Comparison of ENCODE assay signal across 8 cellular contexts in the genomic region with DNA sequence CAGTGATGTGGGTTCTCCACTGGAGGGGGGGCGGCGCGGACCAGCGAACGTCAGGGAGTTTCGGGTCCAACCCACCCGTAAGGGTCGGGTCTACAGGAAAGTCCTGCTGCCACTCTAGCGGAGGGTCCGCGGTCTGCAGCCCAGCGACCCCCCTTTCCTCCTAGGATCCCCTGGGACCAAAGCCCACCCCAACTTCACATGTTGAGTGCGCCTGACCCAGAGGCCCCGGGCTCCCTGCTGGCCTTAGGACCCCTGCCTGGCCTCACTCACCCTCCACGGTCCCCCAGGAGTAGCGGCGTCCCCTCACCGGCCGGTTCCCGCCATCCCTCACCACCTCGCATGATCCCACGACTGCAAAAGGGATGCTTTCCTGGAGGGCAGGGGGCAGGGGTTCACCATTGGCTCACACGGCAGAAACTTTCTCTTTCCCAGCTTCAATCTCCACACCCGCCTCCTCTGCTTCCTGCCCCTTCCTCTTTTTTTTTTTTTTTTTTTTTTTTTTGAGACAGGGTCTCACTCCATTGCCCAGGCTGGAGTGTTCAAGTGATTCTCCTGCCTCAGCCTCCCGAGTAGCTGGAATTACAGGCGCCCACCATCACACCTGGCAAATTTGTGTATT. TPM values are rescaled to one million over a fixed set of nuclear protein-coding genes. Genes with fewer than 3 reads are reported as not detected.
DNase-seq lines count a peak whose midpoint lies in the region; ATAC-seq and TF ChIP-seq lines count a peak whose summit lies in the region.

No MANE protein-coding gene starts in this region.

- H2AFZ ChIP-seq in MM.1S (ENCODE audit: low read length): no peak overlapping the region; the same call in 1 of the 2 replicates

- no peaks in the 10 kb centered on the region for H3K27me3 ChIP-seq in MM.1S (replicated peaks; ENCODE audit: insufficient read depth, low read length)

- peaks cover 29% of the 10 kb centered on the region for H3K36me3 Mint-ChIP-seq in effector memory CD8-positive, alpha-beta T cell (ENCODE audit: insufficient read depth)
- peaks cover 3% of the 10 kb centered on the region for H3K36me3 Mint-ChIP-seq in neural crest cell (ENCODE audit: low read depth)

- H3K4me3 Mint-ChIP-seq in effector memory CD8-positive, alpha-beta T cell: peak overlapping the region; percentile 97 to 100
- H3K4me3 Mint-ChIP-seq in neural crest cell: peak overlapping the region; percentile 99

- ATAC-seq in effector memory CD8-positive, alpha-beta T cell (replicated peaks): no peak
- no peak for ATAC-seq in GM18870 (IDR thresholded peaks at IDR 0.05; ENCODE audit: unreplicated experiment)
- ATAC-seq in GM21528 (IDR thresholded peaks at IDR 0.05; ENCODE audit: low FRiP score, unreplicated experiment): no peak
- no peak for ATAC-seq in GM21825 (IDR thresholded peaks at IDR 0.05; ENCODE audit: unreplicated experiment)

- peaks cover 36% of the 10 kb centered on the region for H3K79me2 ChIP-seq in MM.1S (ENCODE audit: low read length)

- H3F3A ChIP-seq in MM.1S (ENCODE audit: insufficient read depth, low read length): peaks cover 35% of the 10 kb centered on the region

- no peaks in the 10 kb centered on the region for H3K36me3 ChIP-seq in MM.1S (replicated peaks; ENCODE audit: insufficient read depth, low read length)

- H3K27ac ChIP-seq in C4-2B (peak overlapping the region; percentile 85), MM.1S (ENCODE audit: low read length) (peak overlapping the region; percentile 98)

- H3K9me3 Mint-ChIP-seq in effector memory CD8-positive, alpha-beta T cell: no peaks in the 10 kb centered on the region
- no peaks in the 10 kb centered on the region for H3K9me3 Mint-ChIP-seq in neural crest cell

- H3K9me3 ChIP-seq in MM.1S (replicated peaks; ENCODE audit: insufficient read depth, low read length): no peaks in the 10 kb centered on the region

- peak overlapping the region; percentile 85 for H3K4me3 ChIP-seq in MM.1S (ENCODE audit: low read length)

- H3K4me1 Mint-ChIP-seq in effector memory CD8-positive, alpha-beta T cell (ENCODE audit: low read depth in 2 of 2): peaks cover 53 to 63% of the 10 kb centered on the region in 2 donors
- H3K4me1 Mint-ChIP-seq in neural crest cell: peaks cover 42% of the 10 kb centered on the region

- H4K20me1 ChIP-seq in MM.1S (ENCODE audit: insufficient read depth, low read length): no peaks in the 10 kb centered on the region

- TF ChIP-seq CTCF in C4-2B (conservative IDR thresholded peaks at IDR 0.05) (no peak), MM.1S (IDR thresholded peaks at IDR 0.05; ENCODE audit: low read length) (no peak), neural crest cell (conservative IDR thresholded peaks at IDR 0.05) (no peak)

- DNase-seq in MM.1S (no peak), neural crest cell (ENCODE audit: low read depth, low spot score) (no peak), hepatic stellate cell (ENCODE audit: low spot score) (no peak)
- no peak for DNase-seq in effector memory CD8-positive, alpha-beta T cell

- no peaks in the 10 kb centered on the region for H3K9me2 ChIP-seq in MM.1S (replicated peaks; ENCODE audit: insufficient read depth, low read length)

- H3K4me2 ChIP-seq in MM.1S (ENCODE audit: low read depth, low read length): peak overlapping the region; percentile 93

- H3K27ac Mint-ChIP-seq in effector memory CD8-positive, alpha-beta T cell: peak overlapping the region; percentile 100
- H3K27ac Mint-ChIP-seq in neural crest cell (ENCODE audit: unreplicated experiment): no peak overlapping the region

- peak overlapping the region; percentile 93 for H3K9ac ChIP-seq in MM.1S (ENCODE audit: low read length)

- H3K4me1 ChIP-seq in MM.1S (ENCODE audit: low read length): peaks cover 34% of the 10 kb centered on the region

- H3K27me3 Mint-ChIP-seq in effector memory CD8-positive, alpha-beta T cell: no peaks in the 10 kb centered on the region
- H3K27me3 Mint-ChIP-seq in neural crest cell (ENCODE audit: low read depth): peaks cover 2% of the 10 kb centered on the region

RNA-seq across cellular contexts. Expression of gene SEPTIN1, which starts 3.1 kb away (rescaled TPM):
- total RNA-seq in neural crest cell: 2.3 and 2.9 TPM in 2 replicates

RNA-seq across cellular contexts. Expression of gene MYL11, which starts 4.7 kb away (rescaled TPM):
- not detected in 2 replicates for total RNA-seq in neural crest cell

RNA-seq across cellular contexts. Expression of gene TBC1D10B, which starts 9.0 kb away (rescaled TPM):
- 39.7 and 45.6 TPM in 2 replicates for total RNA-seq in neural crest cell

RNA-seq across cellular contexts. Expression of gene ZNF48, which starts 15.9 kb away (rescaled TPM):
- total RNA-seq in neural crest cell: 59.9 and 60.9 TPM in 2 replicates

RNA-seq across cellular contexts. Expression of gene CD2BP2, which starts 24.2 kb away (rescaled TPM):
- 74.8 and 85.2 TPM in 2 replicates for total RNA-seq in neural crest cell
